ENCODE assay signal across 9 cellular contexts in genomic region chr12:121209221-121209620, GRCh38. TPM values are rescaled to one million over a fixed set of nuclear protein-coding genes. Genes with fewer than 3 reads are reported as not detected.
DNase-seq lines count a peak whose midpoint lies in the region; ATAC-seq and TF ChIP-seq lines count a peak whose summit lies in the region.
"Had no signal": no experiment of that assay in that cellular context is flagged by ENCODE, and none has a peak within 500 bp of the region (broad histone marks: within the 10 kb centered on the region; RNA-seq: fewer than 3 reads in every experiment).

No MANE protein-coding gene starts in this region.

- H3K4me1 Mint-ChIP-seq in activated T-cell treated with anti-CD3 and anti-CD28 coated beads, Interleukin-2, amount 50 U/mL, for 24 hours (ENCODE audit: low read depth): peaks cover 44% of the 10 kb centered on the region
- H3K4me1 Mint-ChIP-seq in WTC11 (peaks cover 6% of the 10 kb centered on the region), memory B cell (peaks cover 10% of the 10 kb centered on the region)

- CTCF ChIA-PET in WTC11 (lab: Charles Lee): no interaction called here

- WGBS in suprapubic skin: 87% methylated on average over 15 of the region's 15 CpGs

- H3K27ac ChIP-seq in suprapubic skin: no peak overlapping the region

- POLR2A ChIA-PET in WTC11 (lab: Charles Lee): interaction anchor here (0.6 to 0.7 kb wide), 2 partner anchors 26 to 1314 kb away, joined by 3 read pairs; no protein-coding TSS in a partner anchor

- H3K4me3 Mint-ChIP-seq in activated T-cell treated with anti-CD3 and anti-CD28 coated beads, Interleukin-2, amount 50 U/mL, for 24 hours: peak overlapping the region; percentile 85
- H3K4me3 Mint-ChIP-seq in WTC11: peak overlapping the region; percentile 38
- H3K4me3 Mint-ChIP-seq in memory B cell: peak overlapping the region; percentile 81

- peaks cover 28% of the 10 kb centered on the region for H3K36me3 Mint-ChIP-seq in activated T-cell treated with anti-CD3 and anti-CD28 coated beads, Interleukin-2, amount 50 U/mL, for 24 hours (ENCODE audit: low read depth)
- no peaks in the 10 kb centered on the region for H3K36me3 Mint-ChIP-seq in WTC11
- no peaks in the 10 kb centered on the region for H3K36me3 Mint-ChIP-seq in memory B cell

- no peaks in the 10 kb centered on the region for H3K36me3 ChIP-seq in suprapubic skin
- H3K36me3 ChIP-seq: BE2C had no signal

- no peak for DNase-seq in activated T-cell treated with anti-CD3 and anti-CD28 coated beads, Interleukin-2, amount 50 U/mL, for 24 hours
- no peak for DNase-seq in activated T-cell treated with anti-CD3 and anti-CD28 coated beads, Interleukin-2, amount 50 U/mL, for 48 hours
- DNase-seq in WTC11 (ENCODE audit: low spot score) (no peak), memory B cell (ENCODE audit: low spot score in 2 of 2) (no peak), suprapubic skin (ENCODE audit: low spot score in 2 of 2) (peak in 1 of 2 donors; percentile 72), dermis blood vessel endothelial cell (no peak), COLO829 (ENCODE audit: low spot score) (no peak), Ammon's horn (ENCODE audit: low spot score) (no peak)

- ATAC-seq in WTC11 (no peak), memory B cell (ENCODE audit: low read depth) (no peak)

- H3K27me3 Mint-ChIP-seq in activated T-cell treated with anti-CD3 and anti-CD28 coated beads, Interleukin-2, amount 50 U/mL, for 24 hours: no peaks in the 10 kb centered on the region
- H3K27me3 Mint-ChIP-seq in WTC11 (ENCODE audit: low read depth) (peaks cover 20% of the 10 kb centered on the region), memory B cell (no peaks in the 10 kb centered on the region)

- no peaks in the 10 kb centered on the region for H3K9me3 ChIP-seq in suprapubic skin
- H3K9me3 ChIP-seq: BE2C had no signal

- H3K27ac Mint-ChIP-seq in activated T-cell treated with anti-CD3 and anti-CD28 coated beads, Interleukin-2, amount 50 U/mL, for 24 hours: peak overlapping the region; percentile 77
- H3K27ac Mint-ChIP-seq in WTC11 (no peak overlapping the region), memory B cell (peak overlapping the region; percentile 96)

- H3K9me3 Mint-ChIP-seq in activated T-cell treated with anti-CD3 and anti-CD28 coated beads, Interleukin-2, amount 50 U/mL, for 24 hours: no peaks in the 10 kb centered on the region
- no peaks in the 10 kb centered on the region for H3K9me3 Mint-ChIP-seq in WTC11
- H3K9me3 Mint-ChIP-seq in memory B cell: no peaks in the 10 kb centered on the region

- no peak for TF ChIP-seq EP300 in suprapubic skin (IDR thresholded peaks at IDR 0.05)

- no peaks in the 10 kb centered on the region for H3K27me3 ChIP-seq in suprapubic skin
- H3K27me3 ChIP-seq: BE2C had no signal

- no peak for TF ChIP-seq POLR2A in suprapubic skin (IDR thresholded peaks at IDR 0.05)

- peak overlapping the region; percentile 76 for H3K4me3 ChIP-seq in suprapubic skin

- peaks cover 16% of the 10 kb centered on the region for H3K4me1 ChIP-seq in suprapubic skin
- H3K4me1 ChIP-seq: BE2C had no signal

- no peak for TF ChIP-seq CTCF in WTC11 (IDR thresholded peaks at IDR 0.05)
- TF ChIP-seq CTCF in suprapubic skin (IDR thresholded peaks at IDR 0.05): no peak

TF ChIP-seq in WTC11, 78 proteins besides CTCF, POLR2A, EP300 and RAD21 (continues in another document):
- TF ChIP-seq, protein P1, sequence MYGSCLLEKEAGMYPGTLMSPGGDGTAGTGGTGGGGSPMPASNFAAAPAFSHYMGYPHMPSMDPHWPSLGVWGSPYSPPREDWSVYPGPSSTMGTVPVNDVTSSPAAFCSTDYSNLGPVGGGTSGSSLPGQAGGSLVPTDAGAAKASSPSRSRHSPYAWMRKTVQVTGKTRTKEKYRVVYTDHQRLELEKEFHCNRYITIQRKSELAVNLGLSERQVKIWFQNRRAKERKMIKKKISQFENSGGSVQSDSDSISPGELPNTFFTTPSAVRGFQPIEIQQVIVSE (CRISPR knock-in tag; IDR thresholded peaks at IDR 0.05; ENCODE audit: borderline replicate concordance): no peak
- TF ChIP-seq SOX15 (CRISPR knock-in tag; IDR thresholded peaks at IDR 0.05) (no peak), NFATC4 (CRISPR knock-in tag; IDR thresholded peaks at IDR 0.05) (no peak), JUN (CRISPR knock-in tag; IDR thresholded peaks at IDR 0.05) (no peak), USF2 (CRISPR knock-in tag; IDR thresholded peaks at IDR 0.05) (no peak), FOXK1 (CRISPR knock-in tag; IDR thresholded peaks at IDR 0.05) (no peak), HMGA2 (CRISPR knock-in tag; IDR thresholded peaks at IDR 0.05) (no peak), E2F5 (CRISPR knock-in tag; IDR thresholded peaks at IDR 0.05) (no peak), ZNF671 (CRISPR knock-in tag; IDR thresholded peaks at IDR 0.05) (no peak)
- TF ChIP-seq, protein P2, sequence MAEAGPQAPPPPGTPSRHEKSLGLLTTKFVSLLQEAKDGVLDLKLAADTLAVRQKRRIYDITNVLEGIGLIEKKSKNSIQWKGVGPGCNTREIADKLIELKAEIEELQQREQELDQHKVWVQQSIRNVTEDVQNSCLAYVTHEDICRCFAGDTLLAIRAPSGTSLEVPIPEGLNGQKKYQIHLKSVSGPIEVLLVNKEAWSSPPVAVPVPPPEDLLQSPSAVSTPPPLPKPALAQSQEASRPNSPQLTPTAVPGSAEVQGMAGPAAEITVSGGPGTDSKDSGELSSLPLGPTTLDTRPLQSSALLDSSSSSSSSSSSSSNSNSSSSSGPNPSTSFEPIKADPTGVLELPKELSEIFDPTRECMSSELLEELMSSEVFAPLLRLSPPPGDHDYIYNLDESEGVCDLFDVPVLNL (CRISPR knock-in tag; IDR thresholded peaks at IDR 0.05; ENCODE audit: borderline replicate concordance, low read depth): no peak
- TF ChIP-seq, protein P3, sequence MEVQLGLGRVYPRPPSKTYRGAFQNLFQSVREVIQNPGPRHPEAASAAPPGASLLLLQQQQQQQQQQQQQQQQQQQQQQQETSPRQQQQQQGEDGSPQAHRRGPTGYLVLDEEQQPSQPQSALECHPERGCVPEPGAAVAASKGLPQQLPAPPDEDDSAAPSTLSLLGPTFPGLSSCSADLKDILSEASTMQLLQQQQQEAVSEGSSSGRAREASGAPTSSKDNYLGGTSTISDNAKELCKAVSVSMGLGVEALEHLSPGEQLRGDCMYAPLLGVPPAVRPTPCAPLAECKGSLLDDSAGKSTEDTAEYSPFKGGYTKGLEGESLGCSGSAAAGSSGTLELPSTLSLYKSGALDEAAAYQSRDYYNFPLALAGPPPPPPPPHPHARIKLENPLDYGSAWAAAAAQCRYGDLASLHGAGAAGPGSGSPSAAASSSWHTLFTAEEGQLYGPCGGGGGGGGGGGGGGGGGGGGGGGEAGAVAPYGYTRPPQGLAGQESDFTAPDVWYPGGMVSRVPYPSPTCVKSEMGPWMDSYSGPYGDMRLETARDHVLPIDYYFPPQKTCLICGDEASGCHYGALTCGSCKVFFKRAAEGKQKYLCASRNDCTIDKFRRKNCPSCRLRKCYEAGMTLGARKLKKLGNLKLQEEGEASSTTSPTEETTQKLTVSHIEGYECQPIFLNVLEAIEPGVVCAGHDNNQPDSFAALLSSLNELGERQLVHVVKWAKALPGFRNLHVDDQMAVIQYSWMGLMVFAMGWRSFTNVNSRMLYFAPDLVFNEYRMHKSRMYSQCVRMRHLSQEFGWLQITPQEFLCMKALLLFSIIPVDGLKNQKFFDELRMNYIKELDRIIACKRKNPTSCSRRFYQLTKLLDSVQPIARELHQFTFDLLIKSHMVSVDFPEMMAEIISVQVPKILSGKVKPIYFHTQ (CRISPR knock-in tag; IDR thresholded peaks at IDR 0.05): no peak
- TF ChIP-seq, protein P4, sequence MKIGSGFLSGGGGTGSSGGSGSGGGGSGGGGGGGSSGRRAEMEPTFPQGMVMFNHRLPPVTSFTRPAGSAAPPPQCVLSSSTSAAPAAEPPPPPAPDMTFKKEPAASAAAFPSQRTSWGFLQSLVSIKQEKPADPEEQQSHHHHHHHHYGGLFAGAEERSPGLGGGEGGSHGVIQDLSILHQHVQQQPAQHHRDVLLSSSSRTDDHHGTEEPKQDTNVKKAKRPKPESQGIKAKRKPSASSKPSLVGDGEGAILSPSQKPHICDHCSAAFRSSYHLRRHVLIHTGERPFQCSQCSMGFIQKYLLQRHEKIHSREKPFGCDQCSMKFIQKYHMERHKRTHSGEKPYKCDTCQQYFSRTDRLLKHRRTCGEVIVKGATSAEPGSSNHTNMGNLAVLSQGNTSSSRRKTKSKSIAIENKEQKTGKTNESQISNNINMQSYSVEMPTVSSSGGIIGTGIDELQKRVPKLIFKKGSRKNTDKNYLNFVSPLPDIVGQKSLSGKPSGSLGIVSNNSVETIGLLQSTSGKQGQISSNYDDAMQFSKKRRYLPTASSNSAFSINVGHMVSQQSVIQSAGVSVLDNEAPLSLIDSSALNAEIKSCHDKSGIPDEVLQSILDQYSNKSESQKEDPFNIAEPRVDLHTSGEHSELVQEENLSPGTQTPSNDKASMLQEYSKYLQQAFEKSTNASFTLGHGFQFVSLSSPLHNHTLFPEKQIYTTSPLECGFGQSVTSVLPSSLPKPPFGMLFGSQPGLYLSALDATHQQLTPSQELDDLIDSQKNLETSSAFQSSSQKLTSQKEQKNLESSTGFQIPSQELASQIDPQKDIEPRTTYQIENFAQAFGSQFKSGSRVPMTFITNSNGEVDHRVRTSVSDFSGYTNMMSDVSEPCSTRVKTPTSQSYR (CRISPR knock-in tag; IDR thresholded peaks at IDR 0.05): no peak

RNA-seq across cellular contexts. Expression of gene P2RX4, which starts 0.7 kb away (rescaled TPM):
- total RNA-seq in WTC11 (2021) (13.9 to 14.6 TPM (median 14.3 TPM) in 3 replicates), suprapubic skin (10 to 100 TPM in 3 of 4 donors, 1 to 10 TPM in 1; 7.9 to 22.4 (median 15.4) TPM), dermis blood vessel endothelial cell (105 and 193 TPM in 2 replicates)
